1 cellular context compared by ENCODE assay signal in the genomic region with DNA sequence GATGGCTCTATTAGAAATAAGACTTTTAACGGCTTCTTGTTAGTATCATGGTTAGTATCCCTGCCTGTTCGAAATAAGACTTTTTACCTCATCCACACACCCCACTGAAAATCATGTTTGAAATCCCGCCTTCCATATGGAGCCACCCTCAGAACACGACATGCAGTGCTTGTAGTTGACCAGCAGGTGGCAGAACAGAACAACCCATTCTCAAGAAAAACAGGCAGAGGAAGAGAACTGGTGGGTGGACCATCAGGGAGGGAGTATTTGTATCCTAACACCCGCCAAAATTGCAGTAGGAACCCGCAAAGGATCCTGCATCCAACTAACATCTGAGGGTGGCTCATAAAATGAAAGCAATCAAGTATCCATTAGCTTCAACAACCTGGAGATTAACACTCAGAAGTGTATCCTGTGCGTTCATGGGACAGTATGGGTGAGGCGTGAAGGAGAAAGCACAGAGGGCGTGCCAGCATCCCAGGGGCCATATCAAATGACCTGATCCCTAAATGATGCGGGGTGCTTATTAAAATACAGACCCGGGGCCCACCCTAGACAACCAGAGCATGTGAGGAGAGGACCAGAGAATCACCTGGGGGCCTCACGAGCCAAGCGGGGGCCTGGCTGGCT.
TF ChIP-seq lines count a peak whose summit lies in the region.

No MANE protein-coding gene starts in this region.

TF ChIP-seq in HepG2, 621 proteins besides CTCF, POLR2A, EP300 and RAD21 (continued from another document and continues in another):
- TF ChIP-seq, protein P1, sequence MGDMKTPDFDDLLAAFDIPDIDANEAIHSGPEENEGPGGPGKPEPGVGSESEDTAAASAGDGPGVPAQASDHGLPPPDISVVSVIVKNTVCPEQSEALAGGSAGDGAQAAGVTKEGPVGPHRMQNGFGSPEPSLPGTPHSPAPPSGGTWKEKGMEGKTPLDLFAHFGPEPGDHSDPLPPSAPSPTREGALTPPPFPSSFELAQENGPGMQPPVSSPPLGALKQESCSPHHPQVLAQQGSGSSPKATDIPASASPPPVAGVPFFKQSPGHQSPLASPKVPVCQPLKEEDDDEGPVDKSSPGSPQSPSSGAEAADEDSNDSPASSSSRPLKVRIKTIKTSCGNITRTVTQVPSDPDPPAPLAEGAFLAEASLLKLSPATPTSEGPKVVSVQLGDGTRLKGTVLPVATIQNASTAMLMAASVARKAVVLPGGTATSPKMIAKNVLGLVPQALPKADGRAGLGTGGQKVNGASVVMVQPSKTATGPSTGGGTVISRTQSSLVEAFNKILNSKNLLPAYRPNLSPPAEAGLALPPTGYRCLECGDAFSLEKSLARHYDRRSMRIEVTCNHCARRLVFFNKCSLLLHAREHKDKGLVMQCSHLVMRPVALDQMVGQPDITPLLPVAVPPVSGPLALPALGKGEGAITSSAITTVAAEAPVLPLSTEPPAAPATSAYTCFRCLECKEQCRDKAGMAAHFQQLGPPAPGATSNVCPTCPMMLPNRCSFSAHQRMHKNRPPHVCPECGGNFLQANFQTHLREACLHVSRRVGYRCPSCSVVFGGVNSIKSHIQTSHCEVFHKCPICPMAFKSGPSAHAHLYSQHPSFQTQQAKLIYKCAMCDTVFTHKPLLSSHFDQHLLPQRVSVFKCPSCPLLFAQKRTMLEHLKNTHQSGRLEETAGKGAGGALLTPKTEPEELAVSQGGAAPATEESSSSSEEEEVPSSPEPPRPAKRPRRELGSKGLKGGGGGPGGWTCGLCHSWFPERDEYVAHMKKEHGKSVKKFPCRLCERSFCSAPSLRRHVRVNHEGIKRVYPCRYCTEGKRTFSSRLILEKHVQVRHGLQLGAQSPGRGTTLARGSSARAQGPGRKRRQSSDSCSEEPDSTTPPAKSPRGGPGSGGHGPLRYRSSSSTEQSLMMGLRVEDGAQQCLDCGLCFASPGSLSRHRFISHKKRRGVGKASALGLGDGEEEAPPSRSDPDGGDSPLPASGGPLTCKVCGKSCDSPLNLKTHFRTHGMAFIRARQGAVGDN (CRISPR knock-in tag; IDR thresholded peaks at IDR 0.05): no peak
- TF ChIP-seq, protein P2, sequence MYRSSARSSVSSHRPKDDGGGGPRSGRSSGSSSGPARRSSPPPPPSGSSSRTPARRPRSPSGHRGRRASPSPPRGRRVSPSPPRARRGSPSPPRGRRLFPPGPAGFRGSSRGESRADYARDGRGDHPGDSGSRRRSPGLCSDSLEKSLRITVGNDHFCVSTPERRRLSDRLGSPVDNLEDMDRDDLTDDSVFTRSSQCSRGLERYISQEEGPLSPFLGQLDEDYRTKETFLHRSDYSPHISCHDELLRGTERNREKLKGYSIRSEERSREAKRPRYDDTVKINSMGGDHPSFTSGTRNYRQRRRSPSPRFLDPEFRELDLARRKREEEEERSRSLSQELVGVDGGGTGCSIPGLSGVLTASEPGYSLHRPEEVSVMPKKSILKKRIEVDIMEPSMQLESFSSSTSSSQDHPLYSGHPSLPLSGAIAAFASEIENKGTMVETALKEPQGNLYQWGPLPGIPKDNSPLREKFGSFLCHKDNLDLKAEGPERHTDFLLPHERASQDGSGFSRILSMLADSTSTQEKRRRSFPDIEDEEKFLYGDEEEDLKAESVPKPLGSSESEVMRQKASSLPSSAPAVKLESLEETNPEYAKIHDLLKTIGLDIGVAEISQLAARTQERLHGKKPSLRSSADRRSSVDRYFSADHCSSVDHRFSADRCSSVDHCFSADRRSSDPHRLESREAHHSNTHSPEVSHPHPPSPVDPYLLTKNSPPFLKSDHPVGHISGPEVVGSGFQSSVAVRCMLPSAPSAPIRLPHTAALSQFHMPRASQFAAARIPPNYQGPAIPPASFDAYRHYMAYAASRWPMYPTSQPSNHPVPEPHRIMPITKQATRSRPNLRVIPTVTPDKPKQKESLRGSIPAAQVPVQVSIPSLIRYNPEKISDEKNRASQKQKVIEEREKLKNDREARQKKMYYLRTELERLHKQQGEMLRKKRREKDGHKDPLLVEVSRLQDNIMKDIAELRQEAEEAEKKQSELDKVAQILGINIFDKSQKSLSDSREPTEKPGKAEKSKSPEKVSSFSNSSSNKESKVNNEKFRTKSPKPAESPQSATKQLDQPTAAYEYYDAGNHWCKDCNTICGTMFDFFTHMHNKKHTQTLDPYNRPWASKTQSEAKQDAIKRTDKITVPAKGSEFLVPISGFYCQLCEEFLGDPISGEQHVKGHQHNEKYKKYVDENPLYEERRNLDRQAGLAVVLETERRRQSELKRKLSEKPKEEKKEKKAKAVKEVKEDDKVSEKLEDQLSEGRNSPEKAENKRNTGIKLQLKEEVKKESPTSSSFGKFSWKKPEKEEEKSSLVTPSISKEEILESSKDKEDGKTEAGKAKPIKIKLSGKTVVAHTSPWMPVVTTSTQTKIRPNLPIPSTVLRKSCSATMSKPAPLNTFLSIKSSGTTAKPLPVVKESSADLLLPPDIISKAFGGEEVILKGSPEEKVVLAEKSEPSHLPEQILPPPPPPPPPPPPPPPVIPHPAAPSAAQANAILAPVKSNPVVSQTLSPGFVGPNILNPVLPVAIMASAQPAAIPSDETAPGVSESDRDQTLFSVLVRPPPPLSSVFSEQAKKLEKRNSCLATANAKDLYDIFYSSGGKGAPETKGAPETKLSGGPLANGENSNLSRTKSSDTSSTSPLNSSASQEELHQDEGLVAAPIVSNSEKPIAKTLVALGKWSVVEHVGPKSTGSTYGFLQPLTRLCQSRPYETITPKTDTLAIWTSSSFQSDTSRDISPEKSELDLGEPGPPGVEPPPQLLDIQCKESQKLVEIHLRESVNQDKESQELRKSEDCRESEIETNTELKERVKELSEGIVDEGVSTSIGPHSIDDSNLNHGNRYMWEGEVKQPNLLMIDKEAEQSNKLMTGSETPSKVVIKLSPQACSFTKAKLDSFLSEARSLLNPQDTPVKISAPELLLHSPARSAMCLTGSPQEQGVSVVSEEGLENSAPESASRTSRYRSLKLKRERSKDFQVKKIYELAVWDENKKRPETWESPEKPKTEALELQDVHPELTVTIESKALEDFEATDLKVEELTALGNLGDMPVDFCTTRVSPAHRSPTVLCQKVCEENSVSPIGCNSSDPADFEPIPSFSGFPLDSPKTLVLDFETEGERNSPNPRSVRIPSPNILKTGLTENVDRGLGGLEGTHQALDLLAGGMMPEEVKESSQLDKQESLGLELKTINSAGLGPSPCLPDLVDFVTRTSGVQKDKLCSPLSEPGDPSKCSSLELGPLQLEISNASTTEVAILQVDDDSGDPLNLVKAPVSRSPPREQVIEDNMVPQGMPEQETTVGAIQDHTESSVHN (CRISPR knock-in tag; IDR thresholded peaks at IDR 0.05): no peak
- TF ChIP-seq, protein P3, sequence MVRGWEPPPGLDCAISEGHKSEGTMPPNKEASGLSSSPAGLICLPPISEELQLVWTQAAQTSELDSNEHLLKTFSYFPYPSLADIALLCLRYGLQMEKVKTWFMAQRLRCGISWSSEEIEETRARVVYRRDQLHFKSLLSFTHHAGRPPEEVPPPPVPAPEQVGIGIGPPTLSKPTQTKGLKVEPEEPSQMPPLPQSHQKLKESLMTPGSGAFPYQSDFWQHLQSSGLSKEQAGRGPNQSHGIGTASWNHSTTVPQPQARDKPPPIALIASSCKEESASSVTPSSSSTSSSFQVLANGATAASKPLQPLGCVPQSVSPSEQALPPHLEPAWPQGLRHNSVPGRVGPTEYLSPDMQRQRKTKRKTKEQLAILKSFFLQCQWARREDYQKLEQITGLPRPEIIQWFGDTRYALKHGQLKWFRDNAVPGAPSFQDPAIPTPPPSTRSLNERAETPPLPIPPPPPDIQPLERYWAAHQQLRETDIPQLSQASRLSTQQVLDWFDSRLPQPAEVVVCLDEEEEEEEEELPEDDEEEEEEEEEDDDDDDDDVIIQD (CRISPR knock-in tag; IDR thresholded peaks at IDR 0.05; ENCODE audit: low read depth): no peak
- TF ChIP-seq, protein P4, sequence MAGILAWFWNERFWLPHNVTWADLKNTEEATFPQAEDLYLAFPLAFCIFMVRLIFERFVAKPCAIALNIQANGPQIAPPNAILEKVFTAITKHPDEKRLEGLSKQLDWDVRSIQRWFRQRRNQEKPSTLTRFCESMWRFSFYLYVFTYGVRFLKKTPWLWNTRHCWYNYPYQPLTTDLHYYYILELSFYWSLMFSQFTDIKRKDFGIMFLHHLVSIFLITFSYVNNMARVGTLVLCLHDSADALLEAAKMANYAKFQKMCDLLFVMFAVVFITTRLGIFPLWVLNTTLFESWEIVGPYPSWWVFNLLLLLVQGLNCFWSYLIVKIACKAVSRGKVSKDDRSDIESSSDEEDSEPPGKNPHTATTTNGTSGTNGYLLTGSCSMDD (CRISPR knock-in tag; IDR thresholded peaks at IDR 0.05): no peak
- TF ChIP-seq SNRNP70 (IDR thresholded peaks at IDR 0.05; ENCODE audit: low read depth, low read length) (no peak), ZNF703 (CRISPR knock-in tag; IDR thresholded peaks at IDR 0.05; ENCODE audit: borderline replicate concordance) (no peak), ZNF724P (CRISPR knock-in tag; IDR thresholded peaks at IDR 0.05; ENCODE audit: borderline replicate concordance) (no peak), FOXA3 (CRISPR knock-in tag; IDR thresholded peaks at IDR 0.05) (peak; percentile 22; the same call in 1 of the 2 replicates), ZNF772 (CRISPR knock-in tag; IDR thresholded peaks at IDR 0.05) (no peak), RFX5 (IDR thresholded peaks at IDR 0.05; ENCODE audit: low read depth, low read length) (no peak), PHF5A (CRISPR knock-in tag; IDR thresholded peaks at IDR 0.05; ENCODE audit: low read depth, unreplicated experiment) (peak; percentile 56), DR1 (CRISPR knock-in tag; IDR thresholded peaks at IDR 0.05) (no peak), ARNT2 (CRISPR knock-in tag; IDR thresholded peaks at IDR 0.05; ENCODE audit: low read depth) (no peak), FIP1L1 (IDR thresholded peaks at IDR 0.05; ENCODE audit: borderline replicate concordance, insufficient read depth, low read depth, low read length) (no peak), PLRG1 (conservative IDR thresholded peaks at IDR 0.05) (no peak), ZZZ3 (CRISPR knock-in tag; IDR thresholded peaks at IDR 0.05; ENCODE audit: borderline replicate concordance) (no peak), ZNF761 (CRISPR knock-in tag; conservative IDR thresholded peaks at IDR 0.05) (no peak), ZNF33A (CRISPR knock-in tag; IDR thresholded peaks at IDR 0.05; ENCODE audit: borderline replicate concordance) (0 out of 2 replicates have a peak, but pooled peaks have one; percentile 48), ZNF10 (CRISPR knock-in tag; IDR thresholded peaks at IDR 0.05; ENCODE audit: borderline replicate concordance, low read depth) (no peak), ZNF567 (CRISPR knock-in tag; IDR thresholded peaks at IDR 0.05; ENCODE audit: borderline replicate concordance) (no peak), ZFX (CRISPR knock-in tag; IDR thresholded peaks at IDR 0.05; ENCODE audit: low read depth) (no peak), BRD4 (CRISPR knock-in tag; IDR thresholded peaks at IDR 0.05) (no peak), ZNF451 (CRISPR knock-in tag; IDR thresholded peaks at IDR 0.05) (no peak), ZNF749 (CRISPR knock-in tag; IDR thresholded peaks at IDR 0.05; ENCODE audit: borderline replicate concordance) (no peak), ZNF331 (CRISPR knock-in tag; IDR thresholded peaks at IDR 0.05) (no peak), GATAD2A (CRISPR knock-in tag; IDR thresholded peaks at IDR 0.05) (peak; percentile 28; the same call in 1 of the 2 replicates), ZNF510 (CRISPR knock-in tag; IDR thresholded peaks at IDR 0.05; ENCODE audit: low read depth) (no peak), FOXJ3 (CRISPR knock-in tag; IDR thresholded peaks at IDR 0.05; ENCODE audit: borderline replicate concordance) (no peak)
- TF ChIP-seq, protein P5, sequence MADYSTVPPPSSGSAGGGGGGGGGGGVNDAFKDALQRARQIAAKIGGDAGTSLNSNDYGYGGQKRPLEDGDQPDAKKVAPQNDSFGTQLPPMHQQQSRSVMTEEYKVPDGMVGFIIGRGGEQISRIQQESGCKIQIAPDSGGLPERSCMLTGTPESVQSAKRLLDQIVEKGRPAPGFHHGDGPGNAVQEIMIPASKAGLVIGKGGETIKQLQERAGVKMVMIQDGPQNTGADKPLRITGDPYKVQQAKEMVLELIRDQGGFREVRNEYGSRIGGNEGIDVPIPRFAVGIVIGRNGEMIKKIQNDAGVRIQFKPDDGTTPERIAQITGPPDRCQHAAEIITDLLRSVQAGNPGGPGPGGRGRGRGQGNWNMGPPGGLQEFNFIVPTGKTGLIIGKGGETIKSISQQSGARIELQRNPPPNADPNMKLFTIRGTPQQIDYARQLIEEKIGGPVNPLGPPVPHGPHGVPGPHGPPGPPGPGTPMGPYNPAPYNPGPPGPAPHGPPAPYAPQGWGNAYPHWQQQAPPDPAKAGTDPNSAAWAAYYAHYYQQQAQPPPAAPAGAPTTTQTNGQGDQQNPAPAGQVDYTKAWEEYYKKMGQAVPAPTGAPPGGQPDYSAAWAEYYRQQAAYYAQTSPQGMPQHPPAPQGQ (CRISPR knock-in tag; IDR thresholded peaks at IDR 0.05; ENCODE audit: borderline replicate concordance): no peak
- TF ChIP-seq, protein P6, sequence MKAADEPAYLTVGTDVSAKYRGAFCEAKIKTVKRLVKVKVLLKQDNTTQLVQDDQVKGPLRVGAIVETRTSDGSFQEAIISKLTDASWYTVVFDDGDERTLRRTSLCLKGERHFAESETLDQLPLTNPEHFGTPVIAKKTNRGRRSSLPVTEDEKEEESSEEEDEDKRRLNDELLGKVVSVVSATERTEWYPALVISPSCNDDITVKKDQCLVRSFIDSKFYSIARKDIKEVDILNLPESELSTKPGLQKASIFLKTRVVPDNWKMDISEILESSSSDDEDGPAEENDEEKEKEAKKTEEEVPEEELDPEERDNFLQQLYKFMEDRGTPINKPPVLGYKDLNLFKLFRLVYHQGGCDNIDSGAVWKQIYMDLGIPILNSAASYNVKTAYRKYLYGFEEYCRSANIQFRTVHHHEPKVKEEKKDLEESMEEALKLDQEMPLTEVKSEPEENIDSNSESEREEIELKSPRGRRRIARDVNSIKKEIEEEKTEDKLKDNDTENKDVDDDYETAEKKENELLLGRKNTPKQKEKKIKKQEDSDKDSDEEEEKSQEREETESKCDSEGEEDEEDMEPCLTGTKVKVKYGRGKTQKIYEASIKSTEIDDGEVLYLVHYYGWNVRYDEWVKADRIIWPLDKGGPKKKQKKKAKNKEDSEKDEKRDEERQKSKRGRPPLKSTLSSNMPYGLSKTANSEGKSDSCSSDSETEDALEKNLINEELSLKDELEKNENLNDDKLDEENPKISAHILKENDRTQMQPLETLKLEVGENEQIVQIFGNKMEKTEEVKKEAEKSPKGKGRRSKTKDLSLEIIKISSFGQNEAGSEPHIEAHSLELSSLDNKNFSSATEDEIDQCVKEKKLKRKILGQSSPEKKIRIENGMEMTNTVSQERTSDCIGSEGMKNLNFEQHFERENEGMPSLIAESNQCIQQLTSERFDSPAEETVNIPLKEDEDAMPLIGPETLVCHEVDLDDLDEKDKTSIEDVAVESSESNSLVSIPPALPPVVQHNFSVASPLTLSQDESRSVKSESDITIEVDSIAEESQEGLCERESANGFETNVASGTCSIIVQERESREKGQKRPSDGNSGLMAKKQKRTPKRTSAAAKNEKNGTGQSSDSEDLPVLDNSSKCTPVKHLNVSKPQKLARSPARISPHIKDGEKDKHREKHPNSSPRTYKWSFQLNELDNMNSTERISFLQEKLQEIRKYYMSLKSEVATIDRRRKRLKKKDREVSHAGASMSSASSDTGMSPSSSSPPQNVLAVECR (CRISPR knock-in tag; IDR thresholded peaks at IDR 0.05; ENCODE audit: borderline replicate concordance): no peak
